ENCODE assay signal across 29 cellular contexts in the genomic region with DNA sequence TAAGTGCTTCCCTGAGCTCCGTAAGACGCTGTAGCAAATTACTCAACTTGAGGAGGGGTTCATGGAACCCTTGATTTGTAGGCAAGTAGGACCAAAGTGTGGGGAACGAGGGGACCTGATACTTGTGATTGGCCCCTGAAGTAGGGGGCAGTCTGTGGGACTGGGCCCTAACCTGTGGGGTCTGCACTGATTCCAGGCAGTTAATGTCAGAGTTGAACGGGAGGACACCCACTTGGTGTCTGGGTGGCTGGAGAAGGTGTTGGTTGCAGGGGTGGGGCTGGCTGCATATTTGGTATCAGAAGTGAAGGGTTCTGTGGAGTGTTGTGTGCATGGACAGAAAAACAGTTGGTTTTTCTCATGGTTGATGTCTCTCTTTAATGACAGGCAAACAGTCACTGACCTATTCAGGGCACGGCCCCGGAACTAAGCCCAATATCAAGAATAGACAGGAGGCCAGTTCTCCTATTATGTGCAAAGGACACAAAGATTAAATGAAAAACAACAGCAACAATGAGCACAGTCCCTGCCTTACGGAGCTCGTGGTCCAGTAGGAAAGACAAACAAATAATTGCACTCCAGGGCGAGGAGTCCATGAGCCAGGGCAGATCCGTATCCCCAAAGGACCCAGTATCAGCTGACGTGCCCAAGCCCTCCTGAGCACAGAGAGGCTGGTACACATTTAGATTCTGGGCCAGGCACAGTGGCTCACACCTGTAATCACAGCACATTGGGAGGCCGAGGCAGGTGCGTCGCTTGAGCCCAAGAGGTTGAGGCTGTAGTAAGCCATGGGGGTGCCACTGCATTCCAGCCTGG. TPM values are rescaled to one million over a fixed set of nuclear protein-coding genes. Genes with fewer than 3 reads are reported as not detected.
A peak's percentile ranks its signal among the peaks of the same experiment; 100 is the strongest.
DNase-seq lines count a peak whose midpoint lies in the region; ATAC-seq, FAIRE-seq and TF ChIP-seq lines count a peak whose summit lies in the region.
"Had no signal": no experiment of that assay in that cellular context is flagged by ENCODE, and none has a peak within 500 bp of the region (broad histone marks: within the 10 kb centered on the region; RNA-seq: fewer than 3 reads in every experiment).

No MANE protein-coding gene starts in this region.

- H3K4me1 Mint-ChIP-seq in osteocyte (ENCODE audit: unreplicated experiment) = peaks cover 74% of the 10 kb centered on the region

- no peak for TF ChIP-seq CTCF in HepG2 (CRISPR knock-in tag; IDR thresholded peaks at IDR 0.05)
- no peak for TF ChIP-seq CTCF in right lobe of liver (IDR thresholded peaks at IDR 0.05)
- no peak for TF ChIP-seq CTCF in heart right ventricle (IDR thresholded peaks at IDR 0.05)
- TF ChIP-seq CTCF in osteocyte (IDR thresholded peaks at IDR 0.05) = no peak

- POLR2A ChIA-PET in HepG2 (lab: Yijun Ruan, JAX) = interaction anchor here (1.0 to 2.0 kb wide), 6 partner anchors 9 to 122 kb away, joined by 3 to 11 read pairs (median 4); a partner anchor contains a TSS

- peaks cover 7% of the 10 kb centered on the region for H3K36me3 Mint-ChIP-seq in osteocyte (ENCODE audit: unreplicated experiment)
- H3K36me3 Mint-ChIP-seq: naive B cell had no signal

- peak; percentile 87 for FAIRE-seq in HepG2 (lab: Jason Lieb, UNC)
- FAIRE-seq: A549, bronchial epithelial cell had no signal

- ATAC-seq in HepG2 (peak; percentile 78), right lobe of liver (no peak), heart right ventricle (peak in 2 of 8 donors; percentile 5 to 49), GM18517 (IDR thresholded peaks at IDR 0.05; ENCODE audit: unreplicated experiment) (no peak), HG02885 (IDR thresholded peaks at IDR 0.05; ENCODE audit: poor library complexity, unreplicated experiment) (no peak)
- ATAC-seq: A549, sciatic nerve had no signal

- no peaks in the 10 kb centered on the region for H3K9me3 Mint-ChIP-seq in osteocyte (ENCODE audit: unreplicated experiment)
- H3K9me3 Mint-ChIP-seq: activated naive CD4-positive, alpha-beta T cell treated with anti-CD3 and anti-CD28 coated beads for 36 hours; dendritic cell treated with granulocyte-macrophage colony-stimulating factor and Interleukin-4, amounts not matched to agents 40 ng/mL and 50 ng/mL, for 4 days; naive B cell; T-helper 2 cell treated with Interferon-gamma antibody and Interleukin-4, amounts not matched to agents 5 μg/mL and 100 μg/mL, for 36 hours had no signal

- H3K9me3 ChIP-seq in HepG2 (ENCODE audit: low read length) = no peaks in the 10 kb centered on the region
- H3K9me3 ChIP-seq in right lobe of liver = no peaks in the 10 kb centered on the region
- H3K9me3 ChIP-seq in heart right ventricle = no peaks in the 10 kb centered on the region
- H3K9me3 ChIP-seq: A549, ovary, stomach, upper lobe of left lung had no signal

- BruUV-seq in HepG2 (replicated peaks; lab: Mats Ljungman, UMichigan) = no TSS peak

- H3K27me3 ChIP-seq in HepG2 (ENCODE audit: control insufficient read depth in 1 of 2, insufficient read depth in 2 of 2, low read length in 2 of 2) (no peaks in the 10 kb centered on the region), right lobe of liver (no peaks in the 10 kb centered on the region), heart right ventricle (no peaks in the 10 kb centered on the region)
- H3K27me3 ChIP-seq: ovary, stomach, upper lobe of left lung had no signal

- TF ChIP-seq RAD21 in HepG2 (CRISPR knock-in tag; IDR thresholded peaks at IDR 0.05) = no peak

- H3K4me2 ChIP-seq in HepG2 (ENCODE audit: low read depth, low read length) = peak overlapping the region; percentile 54
- H3K4me2 ChIP-seq: A549 had no signal

- H3K36me3 ChIP-seq in HepG2 (replicated peaks in 1 of 2; ENCODE audit: control insufficient read depth in 1 of 2, insufficient read depth in 2 of 2, low read length in 2 of 2) (peaks cover 0 to 2% of the 10 kb centered on the region in 2 experiments; a peak in 1 of 5 replicates), right lobe of liver (no peaks in the 10 kb centered on the region), heart right ventricle (peaks cover 0 to 18% (median 0%) of the 10 kb centered on the region in 9 donors)
- H3K36me3 ChIP-seq: ovary, stomach had no signal

- H3K4me3 Mint-ChIP-seq in osteocyte (ENCODE audit: unreplicated experiment) = no peak overlapping the region
- H3K4me3 Mint-ChIP-seq: activated naive CD4-positive, alpha-beta T cell treated with anti-CD3 and anti-CD28 coated beads for 36 hours; B cell; dendritic cell treated with granulocyte-macrophage colony-stimulating factor and Interleukin-4, amounts not matched to agents 40 ng/mL and 50 ng/mL, for 4 days; naive B cell; T-helper 2 cell treated with Interferon-gamma antibody and Interleukin-4, amounts not matched to agents 5 μg/mL and 100 μg/mL, for 36 hours had no signal

- H3K79me2 ChIP-seq in HepG2 (ENCODE audit: insufficient read depth, low read length) = no peaks in the 10 kb centered on the region

- H3K27ac ChIP-seq in HepG2 (ENCODE audit: extremely low read length, insufficient read depth, low read length) = peak overlapping the region; percentile 68
- H3K27ac ChIP-seq in right lobe of liver = no peak overlapping the region
- peak overlapping the region; percentile 15 to 99 (median 92) for H3K27ac ChIP-seq in heart right ventricle
- H3K27ac ChIP-seq: A549, ovary, upper lobe of left lung, VCaP had no signal

- H4K20me1 ChIP-seq in HepG2 (ENCODE audit: insufficient read depth, low read length) = no peaks in the 10 kb centered on the region

- H3K27ac Mint-ChIP-seq in osteocyte (ENCODE audit: unreplicated experiment) = peak overlapping the region; percentile 12
- H3K27ac Mint-ChIP-seq: activated naive CD4-positive, alpha-beta T cell treated with anti-CD3 and anti-CD28 coated beads for 36 hours; B cell; dendritic cell treated with granulocyte-macrophage colony-stimulating factor and Interleukin-4, amounts not matched to agents 40 ng/mL and 50 ng/mL, for 4 days; T-helper 2 cell treated with Interferon-gamma antibody and Interleukin-4, amounts not matched to agents 5 μg/mL and 100 μg/mL, for 36 hours had no signal

- peak overlapping the region; percentile 42 for H3K9ac ChIP-seq in HepG2 (ENCODE audit: insufficient read depth, low read depth, low read length)

- peak; percentile 86 for DNase-seq in HepG2 (ENCODE audit: low spot score)
- DNase-seq in right lobe of liver = no peak
- DNase-seq in heart right ventricle = no peak
- DNase-seq in osteocyte (ENCODE audit: extremely low spot score, unreplicated experiment) = no peak
- no peak for DNase-seq in NCI-H526 treated with DMSO at 0.1 percent for 48 hours (lab: John Stamatoyannopoulos, UW)
- DNase-seq in cerebellum (ENCODE audit: low spot score) = no peak
- DNase-seq: activated CD4-positive, alpha-beta T cell treated with anti-CD3 and anti-CD28 coated beads, Interleukin-2, amount 50 U/mL, for 1 hour; activated naive CD4-positive, alpha-beta T cell treated with anti-CD3 and anti-CD28 coated beads for 36 hours; GF-D8; GOT3; Karpas-422; mesendoderm; MV-4-11; naive B cell; NCI-H187; NCI-H2171 treated with DMSO at 0.1 percent for 48 hours; NCI-H526; stomach; upper lobe of left lung had no signal

- H2AFZ ChIP-seq in HepG2 (ENCODE audit: low read length) = no peak overlapping the region

- in situ Hi-C loops in HepG2 (cut with HindIII; ENCODE audit: extremely low pct_ligation_motif_present, low pct_unique_long_range_greater_than_20kb) = no loop called here

- H3K4me3 ChIP-seq in HepG2 (replicated peaks in 1 of 3; ENCODE audit: insufficient read depth in 1 of 3, low read depth in 2 of 3, low read length in 3 of 3) (peak overlapping the region in 1 of 3 experiments; percentile 21; a peak in 1 of 6 replicates), right lobe of liver (no peak overlapping the region), heart right ventricle (no peak overlapping the region)
- H3K4me3 ChIP-seq: A549, ovary, stomach, upper lobe of left lung had no signal

- TF ChIP-seq POLR2A in HepG2 (IDR thresholded peaks at IDR 0.05; ENCODE audit: insufficient read depth in 1 of 2, low read depth in 2 of 2, low read length in 2 of 2) (no peak), right lobe of liver (IDR thresholded peaks at IDR 0.05) (no peak)

- WGBS in HepG2 (ENCODE audit: low lambda C conversion rate) = 44% methylated on average over 14 of the region's 14 CpGs
- WGBS in right lobe of liver (ENCODE audit: insufficient coverage, low coverage, low lambda C conversion rate, missing lambda C conversion rate) = 69% methylated on average over 11 of the region's 14 CpGs
- WGBS in heart right ventricle, 2 donors = 60 to 63% methylated on average over 14 of the region's 14 CpGs

- TF ChIP-seq EP300 in HepG2 (IDR thresholded peaks at IDR 0.05; ENCODE audit: low read depth in 2 of 2, low read length in 2 of 2) (peak in 1 of 2 experiments; percentile 56; a peak in 1 of 4 replicates), HepG2 (CRISPR knock-in tag; IDR thresholded peaks at IDR 0.05; ENCODE audit: borderline replicate concordance) (0 out of 2 replicates have a peak, but pooled peaks have one; percentile 9)

- intact Hi-C loops in HepG2 (cut with micrococcal nuclease; ENCODE audit: unreplicated experiment) = no loop called here
- intact Hi-C loops in right lobe of liver (cut with DNase I) = no loop called here
- intact Hi-C loops in heart right ventricle (cut with DNase I) = no loop called here

- CTCF ChIA-PET in HepG2 (lab: Yijun Ruan, JAX; ENCODE audit: low intra/inter-chr PET ratio, low total read pairs) = no interaction called here

- no peaks in the 10 kb centered on the region for H3K27me3 Mint-ChIP-seq in osteocyte (ENCODE audit: unreplicated experiment)

- peaks cover 92% of the 10 kb centered on the region for H3K4me1 ChIP-seq in HepG2 (ENCODE audit: insufficient read depth, low read length)
- no peaks in the 10 kb centered on the region for H3K4me1 ChIP-seq in right lobe of liver
- H3K4me1 ChIP-seq in heart right ventricle = peaks cover 27 to 100% (median 93%) of the 10 kb centered on the region in 9 donors

RNA-seq across cellular contexts. Expression of gene MXRA7, which starts 19.2 kb away (rescaled TPM):
- total RNA-seq in HepG2 (2016; rRNA removed; fragmentation: Illumina TruSeq; extraction: Trizol) (28.0 and 44.8 TPM in 2 replicates), right lobe of liver (10 to 100 TPM in 5 of 6 experiments, 1 to 10 TPM in 1; 7.7 to 25.4 (median 15.3) TPM), heart right ventricle (100 to 1,000 TPM; 298 to 586 (median 488) TPM), osteocyte (183 and 187 TPM in 2 replicates), cerebellum (56.8 TPM)
- 22.8 and 24.5 TPM in 2 replicates for total RNA-seq in HepG2 (2016; cell fraction: cytosol; rRNA removed; fragmentation: Illumina TruSeq; extraction: Trizol; ENCODE audit: low read depth)
- total RNA-seq in HepG2 (2016; cell fraction: insoluble cytoplasmic fraction; rRNA removed; fragmentation: Illumina TruSeq; extraction: Trizol) = 30.0 and 44.9 TPM in 2 replicates
- total RNA-seq in HepG2 (2016; cell fraction: membrane; rRNA removed; fragmentation: Illumina TruSeq; extraction: Trizol) = 51.0 and 58.7 TPM in 2 replicates
- 30.0 and 37.9 TPM in 2 replicates for total RNA-seq in HepG2 (2016; cell fraction: nucleus; rRNA removed; fragmentation: Illumina TruSeq; extraction: Trizol)
- polyA plus RNA-seq in HepG2 (2011; rRNA removed) (112 and 139 TPM in 2 replicates), heart right ventricle (100 to 1,000 TPM; 121 to 199 TPM)
- polyA plus RNA-seq in HepG2 (2011; cell fraction: cytosol; rRNA removed) = 75.0 and 131 TPM in 2 replicates
- polyA plus RNA-seq in HepG2 (2011; cell fraction: nucleus; rRNA removed) = 36.3 and 45.0 TPM in 2 replicates
- polyA plus RNA-seq in HepG2 (2012) = 131 and 138 TPM in 2 replicates
- polyA plus RNA-seq in HepG2 (2016; cell fraction: cytosol; fragmentation: Illumina TruSeq; extraction: Trizol; ENCODE audit: low read depth) = 36.6 and 41.1 TPM in 2 replicates
- polyA plus RNA-seq in HepG2 (2016; cell fraction: insoluble cytoplasmic fraction; fragmentation: Illumina TruSeq; extraction: Trizol; ENCODE audit: low read depth) = 37.7 and 42.0 TPM in 2 replicates
- polyA plus RNA-seq in HepG2 (2016; cell fraction: membrane; fragmentation: Illumina TruSeq; extraction: Trizol; ENCODE audit: low read depth) = 56.2 and 59.4 TPM in 2 replicates
- polyA plus RNA-seq in HepG2 (2016; cell fraction: nucleus; fragmentation: Illumina TruSeq; extraction: Trizol; ENCODE audit: insufficient read depth, low read depth) = 59.5 and 60.5 TPM in 2 replicates
- polyA minus RNA-seq in HepG2 (2011; rRNA and poly(A)+ RNA removed; ENCODE audit: low replicate concordance) = 21.9 and 76.0 TPM in 2 replicates
- polyA minus RNA-seq in HepG2 (2011; cell fraction: cytosol; rRNA and poly(A)+ RNA removed) = 38.4 and 70.8 TPM in 2 replicates
- 18.8 and 29.5 TPM in 2 replicates for polyA minus RNA-seq in HepG2 (2011; cell fraction: nucleus; rRNA and poly(A)+ RNA removed)

RNA-seq across cellular contexts. Expression of gene JMJD6, which starts 34.8 kb away (rescaled TPM):
- 41.0 and 49.1 TPM in 2 replicates for total RNA-seq in HepG2 (2016; rRNA removed; fragmentation: Illumina TruSeq; extraction: Trizol)
- total RNA-seq in HepG2 (2016; cell fraction: cytosol; rRNA removed; fragmentation: Illumina TruSeq; extraction: Trizol; ENCODE audit: low read depth) = 9.7 and 10.0 TPM in 2 replicates
- total RNA-seq in HepG2 (2016; cell fraction: insoluble cytoplasmic fraction; rRNA removed; fragmentation: Illumina TruSeq; extraction: Trizol) = 41.7 and 48.0 TPM in 2 replicates
- 15.3 and 17.9 TPM in 2 replicates for total RNA-seq in HepG2 (2016; cell fraction: membrane; rRNA removed; fragmentation: Illumina TruSeq; extraction: Trizol)
- 24.8 and 26.0 TPM in 2 replicates for total RNA-seq in HepG2 (2016; cell fraction: nucleus; rRNA removed; fragmentation: Illumina TruSeq; extraction: Trizol)
- 33.6 and 36.0 TPM in 2 replicates for polyA plus RNA-seq in HepG2 (2011; rRNA removed)
- polyA plus RNA-seq in HepG2 (2011; cell fraction: cytosol; rRNA removed) = 25.2 and 31.5 TPM in 2 replicates
- polyA plus RNA-seq in HepG2 (2011; cell fraction: nucleus; rRNA removed) = 43.8 and 48.7 TPM in 2 replicates
- 37.4 and 57.9 TPM in 2 replicates for polyA plus RNA-seq in HepG2 (2012)
- polyA plus RNA-seq in HepG2 (2016; cell fraction: cytosol; fragmentation: Illumina TruSeq; extraction: Trizol; ENCODE audit: low read depth) = 7.4 and 7.7 TPM in 2 replicates
- 47.9 and 48.6 TPM in 2 replicates for polyA plus RNA-seq in HepG2 (2016; cell fraction: insoluble cytoplasmic fraction; fragmentation: Illumina TruSeq; extraction: Trizol; ENCODE audit: low read depth)
- polyA plus RNA-seq in HepG2 (2016; cell fraction: membrane; fragmentation: Illumina TruSeq; extraction: Trizol; ENCODE audit: low read depth) = 11.8 and 11.9 TPM in 2 replicates
- 37.6 and 45.3 TPM in 2 replicates for polyA plus RNA-seq in HepG2 (2016; cell fraction: nucleus; fragmentation: Illumina TruSeq; extraction: Trizol; ENCODE audit: insufficient read depth, low read depth)
- polyA minus RNA-seq in HepG2 (2011; rRNA and poly(A)+ RNA removed; ENCODE audit: low replicate concordance) = 14.9 and 21.3 TPM in 2 replicates
- polyA minus RNA-seq in HepG2 (2011; cell fraction: cytosol; rRNA and poly(A)+ RNA removed) = 13.4 and 16.7 TPM in 2 replicates
- 10.3 and 15.4 TPM in 2 replicates for polyA minus RNA-seq in HepG2 (2011; cell fraction: nucleus; rRNA and poly(A)+ RNA removed)
- total RNA-seq in right lobe of liver = 10 to 100 TPM in 5 of 6 experiments, 1 to 10 TPM in 1; 10.0 to 15.8 (median 11.1) TPM
- 10 to 100 TPM; 34.6 to 79.3 (median 43.2) TPM for total RNA-seq in heart right ventricle
- 10 to 100 TPM; 36.1 to 56.5 TPM for polyA plus RNA-seq in heart right ventricle
- total RNA-seq in osteocyte = 16.8 and 22.7 TPM in 2 replicates
- total RNA-seq in cerebellum = 20.1 TPM

RNA-seq across cellular contexts. Expression of gene METTL23, which starts 35.1 kb away (rescaled TPM):
- total RNA-seq in HepG2 (2016; rRNA removed; fragmentation: Illumina TruSeq; extraction: Trizol) (39.7 and 39.9 TPM in 2 replicates), right lobe of liver (10 to 100 TPM; 16.0 to 25.0 (median 18.7) TPM), heart right ventricle (10 to 100 TPM; 18.0 to 29.9 (median 24.7) TPM), osteocyte (35.7 and 36.3 TPM in 2 replicates), cerebellum (11.1 TPM)
- total RNA-seq in HepG2 (2016; cell fraction: cytosol; rRNA removed; fragmentation: Illumina TruSeq; extraction: Trizol; ENCODE audit: low read depth) = 13.8 and 15.1 TPM in 2 replicates
- total RNA-seq in HepG2 (2016; cell fraction: insoluble cytoplasmic fraction; rRNA removed; fragmentation: Illumina TruSeq; extraction: Trizol) = 40.1 and 40.8 TPM in 2 replicates
- total RNA-seq in HepG2 (2016; cell fraction: membrane; rRNA removed; fragmentation: Illumina TruSeq; extraction: Trizol) = 23.4 and 26.9 TPM in 2 replicates
- total RNA-seq in HepG2 (2016; cell fraction: nucleus; rRNA removed; fragmentation: Illumina TruSeq; extraction: Trizol) = 28.8 and 32.4 TPM in 2 replicates
- polyA plus RNA-seq in HepG2 (2011; rRNA removed) (85.4 and 104 TPM in 2 replicates), heart right ventricle (10 to 100 TPM; 24.5 to 41.8 TPM)
- 54.2 and 65.9 TPM in 2 replicates for polyA plus RNA-seq in HepG2 (2011; cell fraction: cytosol; rRNA removed)
- polyA plus RNA-seq in HepG2 (2011; cell fraction: nucleus; rRNA removed) = 68.9 and 70.3 TPM in 2 replicates
- polyA plus RNA-seq in HepG2 (2012) = 49.3 and 49.6 TPM in 2 replicates
- 16.6 and 18.6 TPM in 2 replicates for polyA plus RNA-seq in HepG2 (2016; cell fraction: cytosol; fragmentation: Illumina TruSeq; extraction: Trizol; ENCODE audit: low read depth)
- 45.5 and 51.2 TPM in 2 replicates for polyA plus RNA-seq in HepG2 (2016; cell fraction: insoluble cytoplasmic fraction; fragmentation: Illumina TruSeq; extraction: Trizol; ENCODE audit: low read depth)
- polyA plus RNA-seq in HepG2 (2016; cell fraction: membrane; fragmentation: Illumina TruSeq; extraction: Trizol; ENCODE audit: low read depth) = 22.2 and 23.6 TPM in 2 replicates
- polyA plus RNA-seq in HepG2 (2016; cell fraction: nucleus; fragmentation: Illumina TruSeq; extraction: Trizol; ENCODE audit: insufficient read depth, low read depth) = 60.8 and 67.8 TPM in 2 replicates
- polyA minus RNA-seq in HepG2 (2011; rRNA and poly(A)+ RNA removed; ENCODE audit: low replicate concordance) = 23.4 and 37.2 TPM in 2 replicates
- 17.2 and 17.6 TPM in 2 replicates for polyA minus RNA-seq in HepG2 (2011; cell fraction: cytosol; rRNA and poly(A)+ RNA removed)
- polyA minus RNA-seq in HepG2 (2011; cell fraction: nucleus; rRNA and poly(A)+ RNA removed) = 17.6 and 22.6 TPM in 2 replicates

RNA-seq across cellular contexts. Expression of gene SRSF2, which starts 45.5 kb away (rescaled TPM):
- total RNA-seq in HepG2 (2016; rRNA removed; fragmentation: Illumina TruSeq; extraction: Trizol) (249 and 319 TPM in 2 replicates), right lobe of liver (100 to 1,000 TPM in 1 of 6 experiments, 10 to 100 TPM in 5; 62.4 to 106 (median 86.0) TPM), heart right ventricle (100 to 1,000 TPM in 1 of 10 donors, 10 to 100 TPM in 9; 58.8 to 103 (median 76.3) TPM), osteocyte (137 and 145 TPM in 2 replicates), cerebellum (114 TPM)
- 103 and 114 TPM in 2 replicates for total RNA-seq in HepG2 (2016; cell fraction: cytosol; rRNA removed; fragmentation: Illumina TruSeq; extraction: Trizol; ENCODE audit: low read depth)
- total RNA-seq in HepG2 (2016; cell fraction: insoluble cytoplasmic fraction; rRNA removed; fragmentation: Illumina TruSeq; extraction: Trizol) = 260 and 312 TPM in 2 replicates
- 135 and 140 TPM in 2 replicates for total RNA-seq in HepG2 (2016; cell fraction: membrane; rRNA removed; fragmentation: Illumina TruSeq; extraction: Trizol)
- 349 and 418 TPM in 2 replicates for total RNA-seq in HepG2 (2016; cell fraction: nucleus; rRNA removed; fragmentation: Illumina TruSeq; extraction: Trizol)
- polyA plus RNA-seq in HepG2 (2011; rRNA removed) (306 and 308 TPM in 2 replicates), heart right ventricle (100 to 1,000 TPM in 1 of 2 donors, 10 to 100 TPM in 1; 93.4 to 109 TPM)
- polyA plus RNA-seq in HepG2 (2011; cell fraction: cytosol; rRNA removed) = 103 and 169 TPM in 2 replicates
- 1,720 and 2,373 TPM in 2 replicates for polyA plus RNA-seq in HepG2 (2011; cell fraction: nucleus; rRNA removed)
- polyA plus RNA-seq in HepG2 (2012) = 214 and 282 TPM in 2 replicates
- 77.5 and 85.0 TPM in 2 replicates for polyA plus RNA-seq in HepG2 (2016; cell fraction: cytosol; fragmentation: Illumina TruSeq; extraction: Trizol; ENCODE audit: low read depth)
- polyA plus RNA-seq in HepG2 (2016; cell fraction: insoluble cytoplasmic fraction; fragmentation: Illumina TruSeq; extraction: Trizol; ENCODE audit: low read depth) = 376 and 395 TPM in 2 replicates
- polyA plus RNA-seq in HepG2 (2016; cell fraction: membrane; fragmentation: Illumina TruSeq; extraction: Trizol; ENCODE audit: low read depth) = 116 and 123 TPM in 2 replicates
- polyA plus RNA-seq in HepG2 (2016; cell fraction: nucleus; fragmentation: Illumina TruSeq; extraction: Trizol; ENCODE audit: insufficient read depth, low read depth) = 776 and 819 TPM in 2 replicates
- 243 and 377 TPM in 2 replicates for polyA minus RNA-seq in HepG2 (2011; rRNA and poly(A)+ RNA removed; ENCODE audit: low replicate concordance)
- 59.7 and 82.4 TPM in 2 replicates for polyA minus RNA-seq in HepG2 (2011; cell fraction: cytosol; rRNA and poly(A)+ RNA removed)
- 526 and 551 TPM in 2 replicates for polyA minus RNA-seq in HepG2 (2011; cell fraction: nucleus; rRNA and poly(A)+ RNA removed)

RNA-seq across cellular contexts. Expression of gene MFSD11, which starts 46.3 kb away (rescaled TPM):
- total RNA-seq in HepG2 (2016; rRNA removed; fragmentation: Illumina TruSeq; extraction: Trizol) (19.4 and 36.3 TPM in 2 replicates), right lobe of liver (10 to 100 TPM in 5 of 6 experiments, 1 to 10 TPM in 1; 8.5 to 16.3 (median 15.3) TPM), heart right ventricle (10 to 100 TPM; 25.1 to 34.4 (median 29.6) TPM), osteocyte (33.0 and 34.7 TPM in 2 replicates), cerebellum (63.4 TPM)
- 19.7 and 21.0 TPM in 2 replicates for total RNA-seq in HepG2 (2016; cell fraction: cytosol; rRNA removed; fragmentation: Illumina TruSeq; extraction: Trizol; ENCODE audit: low read depth)
- total RNA-seq in HepG2 (2016; cell fraction: insoluble cytoplasmic fraction; rRNA removed; fragmentation: Illumina TruSeq; extraction: Trizol) = 17.3 and 35.0 TPM in 2 replicates
- total RNA-seq in HepG2 (2016; cell fraction: membrane; rRNA removed; fragmentation: Illumina TruSeq; extraction: Trizol) = 17.5 and 20.2 TPM in 2 replicates
- 39.1 and 44.6 TPM in 2 replicates for total RNA-seq in HepG2 (2016; cell fraction: nucleus; rRNA removed; fragmentation: Illumina TruSeq; extraction: Trizol)
- polyA plus RNA-seq in HepG2 (2011; rRNA removed) (25.2 and 26.1 TPM in 2 replicates), heart right ventricle (10 to 100 TPM in 1 of 2 donors, 1 to 10 TPM in 1; 9.2 to 23.2 TPM)
- 11.6 and 16.0 TPM in 2 replicates for polyA plus RNA-seq in HepG2 (2011; cell fraction: cytosol; rRNA removed)
- 59.2 and 64.8 TPM in 2 replicates for polyA plus RNA-seq in HepG2 (2011; cell fraction: nucleus; rRNA removed)
- polyA plus RNA-seq in HepG2 (2012) = 20.4 and 24.1 TPM in 2 replicates
- 5.8 and 6.2 TPM in 2 replicates for polyA plus RNA-seq in HepG2 (2016; cell fraction: cytosol; fragmentation: Illumina TruSeq; extraction: Trizol; ENCODE audit: low read depth)
- polyA plus RNA-seq in HepG2 (2016; cell fraction: insoluble cytoplasmic fraction; fragmentation: Illumina TruSeq; extraction: Trizol; ENCODE audit: low read depth) = 13.0 and 15.6 TPM in 2 replicates
- 9.2 and 11.8 TPM in 2 replicates for polyA plus RNA-seq in HepG2 (2016; cell fraction: membrane; fragmentation: Illumina TruSeq; extraction: Trizol; ENCODE audit: low read depth)
- polyA plus RNA-seq in HepG2 (2016; cell fraction: nucleus; fragmentation: Illumina TruSeq; extraction: Trizol; ENCODE audit: insufficient read depth, low read depth) = 60.1 and 68.2 TPM in 2 replicates
- 33.4 and 39.8 TPM in 2 replicates for polyA minus RNA-seq in HepG2 (2011; rRNA and poly(A)+ RNA removed; ENCODE audit: low replicate concordance)
- 12.8 and 16.1 TPM in 2 replicates for polyA minus RNA-seq in HepG2 (2011; cell fraction: cytosol; rRNA and poly(A)+ RNA removed)
- polyA minus RNA-seq in HepG2 (2011; cell fraction: nucleus; rRNA and poly(A)+ RNA removed) = 36.3 and 51.1 TPM in 2 replicates

Comparison
In these comparisons a context has a peak if more than half of its experiments do, and no peak if none do; other contexts are left out.
1. H3K27ac ChIP-seq: peak in HepG2 (single experiment) and heart right ventricle (10 of 10); none in right lobe of liver (0 of 3).